ENCODE assay signal across 11 cellular contexts in the genomic region with DNA sequence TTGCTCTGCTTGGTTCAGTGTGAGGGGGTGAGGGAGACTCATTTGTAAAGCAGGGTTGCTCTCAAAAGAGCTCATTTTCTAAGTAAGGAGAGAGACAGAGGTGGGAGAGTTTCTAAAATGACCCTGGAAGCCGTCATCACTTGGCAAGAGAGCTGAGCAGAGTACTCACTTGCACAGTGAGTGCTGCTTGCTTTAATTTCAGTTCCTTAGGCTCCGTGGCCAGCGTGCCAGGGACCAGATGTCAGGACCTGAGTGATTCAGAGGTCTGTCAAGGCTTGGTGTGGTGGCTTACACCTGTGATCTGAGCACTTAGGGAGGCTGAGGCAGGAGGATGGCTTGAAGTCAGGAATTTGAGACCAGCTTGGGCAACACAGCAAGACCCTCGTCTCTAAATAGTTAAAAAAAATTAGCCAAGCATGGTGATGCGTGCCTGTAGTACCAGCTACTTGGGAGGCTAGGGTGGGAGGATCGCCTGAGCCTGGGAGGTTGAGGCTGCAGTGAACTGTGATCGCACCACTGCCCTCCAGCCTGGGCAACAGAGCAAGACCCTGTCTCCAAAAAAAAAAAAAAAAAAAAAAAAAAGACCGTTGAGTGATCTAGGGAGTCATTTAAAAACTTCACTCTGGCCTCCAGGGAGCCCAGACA. TPM values are rescaled to one million over a fixed set of nuclear protein-coding genes. Genes with fewer than 3 reads are reported as not detected.
DNase-seq lines count a peak whose midpoint lies in the region; ATAC-seq and TF ChIP-seq lines count a peak whose summit lies in the region.
"Had no signal": no experiment of that assay in that cellular context is flagged by ENCODE, and none has a peak within 500 bp of the region (broad histone marks: within the 10 kb centered on the region; RNA-seq: fewer than 3 reads in every experiment).

No MANE protein-coding gene starts in this region.

- no peak overlapping the region for H3K4me3 ChIP-seq in CD4-positive, alpha-beta memory T cell (ENCODE audit: low read length in 2 of 2)
- H3K4me3 ChIP-seq in aorta (ENCODE audit: low read length in 2 of 2), result no peak overlapping the region

- H3K36me3 Mint-ChIP-seq in CD4-positive, alpha-beta memory T cell, result peaks cover 0 to 5% of the 10 kb centered on the region in 2 donors
- H3K36me3 Mint-ChIP-seq in activated T-helper 1 cell treated with anti-CD3 and anti-CD28 coated beads, Interleukin-12 subunit alpha, Interleukin-12 subunit beta, Interleukin-2, Interleukin-4 antibody, amounts not matched to agents 30 ng/mL and 10 ng/mL and 1 ng/mL, durations not matched to agents 14 hours and 24 hours and 36 hours (ENCODE audit: low read depth), result peaks cover 9% of the 10 kb centered on the region
- H3K36me3 Mint-ChIP-seq in mesothelial cell of epicardium, result peaks cover 6% of the 10 kb centered on the region

- POLR2A ChIA-PET in CD4-positive, alpha-beta memory T cell (lab: Charles Lee; ENCODE audit: partially characterized antibody), result interaction anchor here (0.7 to 2.1 kb wide), 6 partner anchors 11 to 27 kb away, joined by 3 to 9 read pairs (median 4); a partner anchor contains a TSS
- POLR2A ChIA-PET in HEK293T (lab: Yijun Ruan, JAX), result interaction anchor here (1.2 to 2.8 kb wide), 5 partner anchors 10 to 64 kb away, joined by 3 to 14 read pairs (median 4); a partner anchor contains a TSS

- no peaks in the 10 kb centered on the region for H3K36me3 ChIP-seq in CD4-positive, alpha-beta memory T cell (ENCODE audit: insufficient read depth, low read length)
- H3K36me3 ChIP-seq in aorta (ENCODE audit: control insufficient read depth in 1 of 2, insufficient read depth in 2 of 2, low read length in 1 of 2), result peaks cover 2 to 3% of the 10 kb centered on the region in 2 donors

- H3K27ac ChIP-seq in CD4-positive, alpha-beta memory T cell (ENCODE audit: low read depth, low read length), result peak overlapping the region; percentile 50
- no peak overlapping the region for H3K27ac ChIP-seq in aorta (ENCODE audit: low read depth in 1 of 2, low read length in 2 of 2)

- WGBS in aorta, 2 donors, result 58 to 65% methylated on average over 8 of the region's 8 CpGs

- CTCF ChIA-PET in CD4-positive, alpha-beta memory T cell (lab: Charles Lee; ENCODE audit: partially characterized antibody), result interaction anchor here (1.1 to 3.2 kb wide), 5 partner anchors 22 to 94 kb away, joined by 4 to 16 read pairs (median 11); no protein-coding TSS in a partner anchor
- CTCF ChIA-PET in HEK293T (lab: Yijun Ruan, JAX), result interaction anchor here (0.6 to 0.7 kb wide), 2 partner anchors 22 to 63 kb away, joined by 3 read pairs; no protein-coding TSS in a partner anchor

- no peaks in the 10 kb centered on the region for H3K9me3 ChIP-seq in CD4-positive, alpha-beta memory T cell (ENCODE audit: control insufficient read depth in 1 of 2, low read length in 2 of 2)
- H3K9me3 ChIP-seq in aorta (ENCODE audit: control insufficient read depth, low read length), result no peaks in the 10 kb centered on the region
- H3K9me3 ChIP-seq: sigmoid colon had no signal

- intact Hi-C loops in CD4-positive, alpha-beta memory T cell (cut with micrococcal nuclease), result no loop called here
- intact Hi-C loops in activated T-helper 1 cell treated with anti-CD3 and anti-CD28 coated beads, Interleukin-12 subunit alpha, Interleukin-12 subunit beta, Interleukin-2, Interleukin-4 antibody, amounts not matched to agents 30 ng/mL and 10 ng/mL and 1 ng/mL, durations not matched to agents 14 hours and 24 hours and 36 hours (cut with micrococcal nuclease), result no loop called here
- intact Hi-C loops in aorta (cut with DNase I), result no loop called here

- peak overlapping the region; percentile 94 to 98 (median 96) for H3K4me3 Mint-ChIP-seq in CD4-positive, alpha-beta memory T cell
- peak overlapping the region; percentile 97 for H3K4me3 Mint-ChIP-seq in activated T-helper 1 cell treated with anti-CD3 and anti-CD28 coated beads, Interleukin-12 subunit alpha, Interleukin-12 subunit beta, Interleukin-2, Interleukin-4 antibody, amounts not matched to agents 30 ng/mL and 10 ng/mL and 1 ng/mL, durations not matched to agents 14 hours and 24 hours and 36 hours
- H3K4me3 Mint-ChIP-seq in mesothelial cell of epicardium, result peak overlapping the region; percentile 88

- no peak for ATAC-seq in GM21723 (IDR thresholded peaks at IDR 0.05; ENCODE audit: unreplicated experiment)
- ATAC-seq in GM21423 (IDR thresholded peaks at IDR 0.05; ENCODE audit: unreplicated experiment), result no peak
- ATAC-seq in aorta (ENCODE audit: low FRiP score), result no peak

- no peaks in the 10 kb centered on the region for H3K27me3 ChIP-seq in CD4-positive, alpha-beta memory T cell (ENCODE audit: insufficient read depth, low read length)
- H3K27me3 ChIP-seq in aorta (ENCODE audit: control insufficient read depth in 1 of 2, insufficient read depth in 2 of 2, low read length in 1 of 2), result no peaks in the 10 kb centered on the region
- H3K27me3 ChIP-seq: sigmoid colon had no signal

- peak overlapping the region in 3 of 7 donors; percentile 89 to 99 (median 95) for H3K27ac Mint-ChIP-seq in CD4-positive, alpha-beta memory T cell
- H3K27ac Mint-ChIP-seq in activated T-helper 1 cell treated with anti-CD3 and anti-CD28 coated beads, Interleukin-12 subunit alpha, Interleukin-12 subunit beta, Interleukin-2, Interleukin-4 antibody, amounts not matched to agents 30 ng/mL and 10 ng/mL and 1 ng/mL, durations not matched to agents 14 hours and 24 hours and 36 hours, result peak overlapping the region; percentile 76
- no peak overlapping the region for H3K27ac Mint-ChIP-seq in mesothelial cell of epicardium

- peaks cover 28% of the 10 kb centered on the region for H3K4me1 ChIP-seq in CD4-positive, alpha-beta memory T cell (ENCODE audit: insufficient read depth, low read length)
- H3K4me1 ChIP-seq in aorta (ENCODE audit: control insufficient read depth in 1 of 2, insufficient read depth in 2 of 2, low read length in 2 of 2), result no peaks in the 10 kb centered on the region

- H3K4me1 Mint-ChIP-seq in CD4-positive, alpha-beta memory T cell, result peaks cover 16 to 42% (median 27%) of the 10 kb centered on the region in 4 donors
- peaks cover 33% of the 10 kb centered on the region for H3K4me1 Mint-ChIP-seq in activated T-helper 1 cell treated with anti-CD3 and anti-CD28 coated beads, Interleukin-12 subunit alpha, Interleukin-12 subunit beta, Interleukin-2, Interleukin-4 antibody, amounts not matched to agents 30 ng/mL and 10 ng/mL and 1 ng/mL, durations not matched to agents 14 hours and 24 hours and 36 hours (ENCODE audit: low read depth)
- peaks cover 7% of the 10 kb centered on the region for H3K4me1 Mint-ChIP-seq in mesothelial cell of epicardium

- H3K27me3 Mint-ChIP-seq in CD4-positive, alpha-beta memory T cell, result no peaks in the 10 kb centered on the region
- peaks cover 3% of the 10 kb centered on the region for H3K27me3 Mint-ChIP-seq in activated T-helper 1 cell treated with anti-CD3 and anti-CD28 coated beads, Interleukin-12 subunit alpha, Interleukin-12 subunit beta, Interleukin-2, Interleukin-4 antibody, amounts not matched to agents 30 ng/mL and 10 ng/mL and 1 ng/mL, durations not matched to agents 14 hours and 24 hours and 36 hours (ENCODE audit: insufficient read depth)
- H3K27me3 Mint-ChIP-seq in mesothelial cell of epicardium (ENCODE audit: low read depth), result no peaks in the 10 kb centered on the region

- DNase-seq in CD4-positive, alpha-beta memory T cell, result no peak
- DNase-seq in HEK293T (ENCODE audit: extremely low spot score), result no peak
- no peak for DNase-seq in activated T-helper 1 cell treated with anti-CD3 and anti-CD28 coated beads, Interleukin-12 subunit alpha, Interleukin-12 subunit beta, Interleukin-2, Interleukin-4 antibody, amounts not matched to agents 30 ng/mL and 10 ng/mL and 1 ng/mL, durations not matched to agents 14 hours and 24 hours and 36 hours (ENCODE audit: low spot score)
- no peak for DNase-seq in mesothelial cell of epicardium (ENCODE audit: low spot score in 2 of 2, unreplicated experiment in 2 of 2)
- no peak for DNase-seq in dermis blood vessel endothelial cell
- no peak for DNase-seq in aorta
- DNase-seq: effector CD8-positive, alpha-beta T cell; OCI-M1; sigmoid colon had no signal

- no peak for TF ChIP-seq CTCF in mesothelial cell of epicardium (IDR thresholded peaks at IDR 0.05; ENCODE audit: unreplicated experiment)

- H3K9me3 Mint-ChIP-seq in CD4-positive, alpha-beta memory T cell, result no peaks in the 10 kb centered on the region
- no peaks in the 10 kb centered on the region for H3K9me3 Mint-ChIP-seq in activated T-helper 1 cell treated with anti-CD3 and anti-CD28 coated beads, Interleukin-12 subunit alpha, Interleukin-12 subunit beta, Interleukin-2, Interleukin-4 antibody, amounts not matched to agents 30 ng/mL and 10 ng/mL and 1 ng/mL, durations not matched to agents 14 hours and 24 hours and 36 hours
- H3K9me3 Mint-ChIP-seq in mesothelial cell of epicardium, result no peaks in the 10 kb centered on the region

RNA-seq across cellular contexts. Expression of a gene that starts 10.7 kb away (rescaled TPM):
- total RNA-seq in CD4-positive, alpha-beta memory T cell, result not detected
- under 1 TPM in 1 of 2 donors, not detected in 1; 0.20 TPM for polyA plus RNA-seq in CD4-positive, alpha-beta memory T cell
- 0.15 and 0.39 TPM in 2 replicates for total RNA-seq in activated T-helper 1 cell treated with anti-CD3 and anti-CD28 coated beads, Interleukin-12 subunit alpha, Interleukin-12 subunit beta, Interleukin-2, Interleukin-4 antibody, amounts not matched to agents 30 ng/mL and 10 ng/mL and 1 ng/mL, durations not matched to agents 14 hours and 24 hours and 36 hours
- 15.4 to 16.7 TPM (median 16.0 TPM) in 3 replicates for total RNA-seq in mesothelial cell of epicardium
- 26.2 and 30.2 TPM in 2 replicates for total RNA-seq in dermis blood vessel endothelial cell
- total RNA-seq in aorta, result 10 to 100 TPM in 1 of 2 donors, 1 to 10 TPM in 1; 7.1 to 10.0 TPM
- polyA plus RNA-seq in aorta, result 10 to 100 TPM in 1 of 2 donors, 1 to 10 TPM in 1; 8.9 to 36.6 TPM

RNA-seq across cellular contexts. Expression of a gene that starts 11.8 kb away (rescaled TPM):
- total RNA-seq in CD4-positive, alpha-beta memory T cell, result 10 to 100 TPM; 14.1 to 14.5 TPM
- 1 to 10 TPM in 1 of 2 donors, under 1 TPM in 1; 0.67 to 3.2 TPM for polyA plus RNA-seq in CD4-positive, alpha-beta memory T cell
- total RNA-seq in activated T-helper 1 cell treated with anti-CD3 and anti-CD28 coated beads, Interleukin-12 subunit alpha, Interleukin-12 subunit beta, Interleukin-2, Interleukin-4 antibody, amounts not matched to agents 30 ng/mL and 10 ng/mL and 1 ng/mL, durations not matched to agents 14 hours and 24 hours and 36 hours, result 9.6 and 12.4 TPM in 2 replicates
- total RNA-seq in mesothelial cell of epicardium (12.2 to 13.4 TPM (median 12.7 TPM) in 3 replicates), dermis blood vessel endothelial cell (6.6 and 14.6 TPM in 2 replicates), aorta (1 to 10 TPM; 8.0 to 8.6 TPM)
- 1 to 10 TPM; 2.3 to 5.6 TPM for polyA plus RNA-seq in aorta

RNA-seq across cellular contexts. Expression of a gene that starts 24.0 kb away (rescaled TPM):
- under 1 TPM in 1 of 2 experiments, not detected in 1; 0.15 TPM for total RNA-seq in CD4-positive, alpha-beta memory T cell
- polyA plus RNA-seq in CD4-positive, alpha-beta memory T cell, result not detected
- total RNA-seq in activated T-helper 1 cell treated with anti-CD3 and anti-CD28 coated beads, Interleukin-12 subunit alpha, Interleukin-12 subunit beta, Interleukin-2, Interleukin-4 antibody, amounts not matched to agents 30 ng/mL and 10 ng/mL and 1 ng/mL, durations not matched to agents 14 hours and 24 hours and 36 hours, result 0.07 TPM in 1 of 2 replicates, not detected in the other
- total RNA-seq in mesothelial cell of epicardium, result 0.09 to 0.42 TPM in 2 of 3 replicates, not detected in the other
- not detected in 2 replicates for total RNA-seq in dermis blood vessel endothelial cell
- total RNA-seq in aorta, result not detected
- not detected for polyA plus RNA-seq in aorta
- total RNA-seq: sigmoid colon had no signal
- polyA plus RNA-seq: sigmoid colon had no signal

RNA-seq across cellular contexts. Expression of a gene that starts 57.6 kb away (rescaled TPM):
- total RNA-seq in CD4-positive, alpha-beta memory T cell, result 100 to 1,000 TPM; 752 to 810 TPM
- 1,000 to 10,000 TPM; 3,111 to 3,174 TPM for polyA plus RNA-seq in CD4-positive, alpha-beta memory T cell
- total RNA-seq in activated T-helper 1 cell treated with anti-CD3 and anti-CD28 coated beads, Interleukin-12 subunit alpha, Interleukin-12 subunit beta, Interleukin-2, Interleukin-4 antibody, amounts not matched to agents 30 ng/mL and 10 ng/mL and 1 ng/mL, durations not matched to agents 14 hours and 24 hours and 36 hours, result 993 TPM in 2 replicates
- 4.9 to 6.0 TPM (median 5.5 TPM) in 3 replicates for total RNA-seq in mesothelial cell of epicardium
- total RNA-seq in dermis blood vessel endothelial cell, result 29.5 and 133 TPM in 2 replicates
- 10 to 100 TPM; 30.2 to 71.6 TPM for total RNA-seq in aorta
- 100 to 1,000 TPM in 1 of 2 donors, 10 to 100 TPM in 1; 18.2 to 137 TPM for polyA plus RNA-seq in aorta
